ENCODE assay signal across 22 cellular contexts in genomic region chr16:30511509-30511908, GRCh38. TPM values are rescaled to one million over a fixed set of nuclear protein-coding genes. Genes with fewer than 3 reads are reported as not detected.
"Had no signal": no experiment of that assay in that cellular context is flagged by ENCODE, and none has a peak within 500 bp of the region (broad histone marks: within the 10 kb centered on the region; RNA-seq: fewer than 3 reads in every experiment).

No MANE protein-coding gene starts in this region.

- H3K27ac ChIP-seq: brain microvascular endothelial cell, coronary artery, esophagus squamous epithelium, left ventricle myocardium inferior, right atrium auricular region, skin epidermis, transverse colon, vagina had no signal

- H3K27me3 Mint-ChIP-seq: activated CD4-positive, alpha-beta T cell treated with anti-CD3 and anti-CD28 coated beads, Interleukin-2, amount 10 ng/mL, durations not matched to agents 7 days and 5 days; central memory CD8-positive, alpha-beta T cell had no signal

- DNase-seq: activated CD4-positive, alpha-beta T cell treated with anti-CD3 and anti-CD28 coated beads, Interleukin-2, amount 10 ng/mL, durations not matched to agents 7 days and 5 days; activated gamma-delta T cell; brain microvascular endothelial cell; effector CD4-positive, alpha-beta T cell; esophagus squamous epithelium; hippocampal formation; left ventricle myocardium inferior; mesenchymal stem cell; nephron progenitor cell; stimulated activated CD4-positive, alpha-beta T cell treated with anti-CD3 and anti-CD28 coated beads, Interleukin-15, amount 100 ng/mL, for 24 hours; stimulated activated CD4-positive, alpha-beta T cell treated with anti-CD3 and anti-CD28 coated beads, Interleukin-4, amount 100 ng/mL, for 24 hours; stimulated activated naive CD8-positive, alpha-beta T cell treated with anti-CD3 and anti-CD28 coated beads, Interleukin-15, Interleukin-2, amounts not matched to agents 100 U/mL and 50 U/mL, for 24 hours; transverse colon had no signal

- H3K36me3 ChIP-seq: brain microvascular endothelial cell, esophagus squamous epithelium, left ventricle myocardium inferior, right atrium auricular region, transverse colon, vagina had no signal

- H3K9me3 ChIP-seq: esophagus squamous epithelium, left ventricle myocardium inferior, right atrium auricular region, transverse colon, vagina had no signal

- ATAC-seq: stimulated activated naive CD8-positive, alpha-beta T cell treated with anti-CD3 and anti-CD28 coated beads, Interleukin-15, Interleukin-2, amounts not matched to agents 100 U/mL and 50 U/mL, for 24 hours; WTC11 had no signal

- H3K4me3 Mint-ChIP-seq: activated CD4-positive, alpha-beta T cell treated with anti-CD3 and anti-CD28 coated beads, Interleukin-2, amount 10 ng/mL, durations not matched to agents 7 days and 5 days; central memory CD8-positive, alpha-beta T cell; nephron progenitor cell; WTC11 had no signal

- H3K4me1 ChIP-seq: esophagus squamous epithelium, left ventricle myocardium inferior, right atrium auricular region, vagina had no signal

- H3K9me3 Mint-ChIP-seq: activated CD4-positive, alpha-beta T cell treated with anti-CD3 and anti-CD28 coated beads, Interleukin-2, amount 10 ng/mL, durations not matched to agents 7 days and 5 days; central memory CD8-positive, alpha-beta T cell; nephron progenitor cell; WTC11 had no signal

- H3K27me3 ChIP-seq: brain microvascular endothelial cell, esophagus squamous epithelium, right atrium auricular region, transverse colon, vagina had no signal

- H3K4me1 Mint-ChIP-seq: nephron progenitor cell, WTC11 had no signal

- H3K27ac Mint-ChIP-seq: nephron progenitor cell, progenitor cell of endocrine pancreas, WTC11 had no signal

- H3K36me3 Mint-ChIP-seq: WTC11 had no signal

- H3K4me3 ChIP-seq: coronary artery, esophagus squamous epithelium, left ventricle myocardium inferior, right atrium auricular region, skin epidermis, transverse colon, vagina had no signal

RNA-seq across cellular contexts. Expression of gene ITGAL, which starts 39.0 kb away (rescaled TPM):
- total RNA-seq: endothelial cell of umbilical vein, fibroblast of villous mesenchyme had no signal
- polyA plus RNA-seq: endothelial cell of umbilical vein had no signal
